In genomic region chr11:36890280-36890679, GRCh38 we compare ENCODE assay signal across 21 cellular contexts.
DNase-seq lines count a peak whose midpoint lies in the region; ATAC-seq, FAIRE-seq and TF ChIP-seq lines count a peak whose summit lies in the region.
"Had no signal": no experiment of that assay in that cellular context is flagged by ENCODE, and none has a peak within 500 bp of the region (broad histone marks: within the 10 kb centered on the region; RNA-seq: fewer than 3 reads in every experiment).

No MANE protein-coding gene starts in this region.

- H3K4me2 ChIP-seq in OCI-LY3 (ENCODE audit: low read length) = peak overlapping the region; percentile 59
- H3K4me2 ChIP-seq: BLaER1 had no signal

- H3K9ac ChIP-seq in OCI-LY3 (ENCODE audit: low read length) = no peak overlapping the region
- H3K9ac ChIP-seq: BLaER1 had no signal

- peaks cover 22% of the 10 kb centered on the region for H3K4me1 ChIP-seq in OCI-LY3 (ENCODE audit: low read length)
- H3K4me1 ChIP-seq: BLaER1 had no signal

- FAIRE-seq in GM12892 (lab: Jason Lieb, UNC) = no peak
- FAIRE-seq: GM12891, GM18507 had no signal

- peak overlapping the region; percentile 51; the same call in 1 of the 2 replicates for H3K27ac ChIP-seq in OCI-LY3 (ENCODE audit: low read length)
- H3K27ac ChIP-seq: BLaER1 had no signal

- H3K27me3 ChIP-seq in OCI-LY3 (ENCODE audit: low read depth, low read length) = 0 out of 2 replicates have a peak, but pooled peaks cover 3% of the 10 kb centered on the region
- H3K27me3 ChIP-seq: BLaER1 had no signal

- no peaks in the 10 kb centered on the region for H3K79me2 ChIP-seq in OCI-LY3 (ENCODE audit: low read length)

- peak; percentile 14 for DNase-seq in GM12865 (ENCODE audit: low read depth)
- no peak for DNase-seq in left lobe of liver (ENCODE audit: low spot score)
- no peak for DNase-seq in NCI-H2196 treated with DMSO at 0.1 percent for 48 hours (lab: John Stamatoyannopoulos, UW; ENCODE audit: unreplicated experiment)
- no peak for DNase-seq in RKO (ENCODE audit: low spot score)
- no peak for DNase-seq in GM12892 (ENCODE audit: insufficient read length)
- DNase-seq: 8988T; Calu3; CD4-positive, alpha-beta memory T cell; DMS79 treated with DMSO at 0.1 percent for 48 hours; GF-D8; GOT3; H7; HFFc6; KG1 had no signal

- no peak for TF ChIP-seq CTCF in GM12865 (IDR thresholded peaks at IDR 0.05; ENCODE audit: insufficient read depth, low read depth, low read length, missing control alignments)
- TF ChIP-seq CTCF in OCI-LY3 (IDR thresholded peaks at IDR 0.05; ENCODE audit: low read depth, low read length) = no peak

- H3K4me3 ChIP-seq in GM12865 (ENCODE audit: low read depth, low read length) (no peak overlapping the region), OCI-LY3 (ENCODE audit: low read length) (peak overlapping the region; percentile 23; the same call in 1 of the 2 replicates)
- H3K4me3 ChIP-seq: BLaER1 had no signal

- no peaks in the 10 kb centered on the region for H4K20me1 ChIP-seq in OCI-LY3 (ENCODE audit: insufficient read depth, low read length)
- H4K20me1 ChIP-seq: BLaER1 had no signal

- TF ChIP-seq POLR2A in GM12892 (IDR thresholded peaks at IDR 0.05; ENCODE audit: low read depth, low read length) = no peak

- ATAC-seq in GM19463 (IDR thresholded peaks at IDR 0.05; ENCODE audit: unreplicated experiment) = peak; percentile 47
- ATAC-seq in left lobe of liver = peak; percentile 82
- ATAC-seq in GM21447 (IDR thresholded peaks at IDR 0.05; ENCODE audit: unreplicated experiment) = no peak
- ATAC-seq: HCT116 had no signal

- H3K36me3 ChIP-seq in OCI-LY3 (replicated peaks; ENCODE audit: low read depth, low read length) = no peaks in the 10 kb centered on the region
- H3K36me3 ChIP-seq: BLaER1 had no signal

- H2AFZ ChIP-seq in OCI-LY3 (ENCODE audit: low read depth, low read length) = no peak overlapping the region

- no peaks in the 10 kb centered on the region for H3K9me3 ChIP-seq in OCI-LY3 (ENCODE audit: insufficient read depth, low read length)
- H3K9me3 ChIP-seq: BLaER1 had no signal
